In genomic region chr11:19738124-19738523, GRCh38 we compare ENCODE assay signal across 31 cellular contexts. TPM values are rescaled to one million over a fixed set of nuclear protein-coding genes. Genes with fewer than 3 reads are reported as not detected.
DNase-seq lines count a peak whose midpoint lies in the region; ATAC-seq, FAIRE-seq and TF ChIP-seq lines count a peak whose summit lies in the region.
"Had no signal": no experiment of that assay in that cellular context is flagged by ENCODE, and none has a peak within 500 bp of the region (broad histone marks: within the 10 kb centered on the region; RNA-seq: fewer than 3 reads in every experiment).

No MANE protein-coding gene starts in this region.

- DNase-seq in GM04504 (ENCODE audit: low read depth) (peak; percentile 23), NCI-H446 treated with DMSO at 0.1 percent for 48 hours (lab: John Stamatoyannopoulos, UW) (peak; percentile 95), bronchial epithelial cell (ENCODE audit: low read depth) (no peak), EL (no peak), glomerular visceral epithelial cell (ENCODE audit: extremely low spot score) (no peak)
- DNase-seq: activated CD4-positive, alpha-beta T cell treated with anti-CD3 and anti-CD28 coated beads for 1 hour; activated CD8-positive, alpha-beta T cell treated with anti-CD3 and anti-CD28 coated beads for 36 hours; activated naive CD4-positive, alpha-beta T cell treated with anti-CD3 and anti-CD28 coated beads, Interleukin-2, amount 50 U/mL, for 16 hours; CD8-positive, alpha-beta T cell; effector memory CD8-positive, alpha-beta T cell; H7; head of caudate nucleus; islet precursor cell; left lung; mesenchymal stem cell; MM.1S; NCI-H1105 treated with DMSO at 0.1 percent for 48 hours; NCI-H2081; Right ventricle myocardium superior; stimulated activated naive CD4-positive, alpha-beta T cell treated with Interleukin-2 at 50 U/mL for 16 hours; testis had no signal

- H3K4me3 ChIP-seq in bronchial epithelial cell (ENCODE audit: low read depth, low read length) (no peak overlapping the region), stomach smooth muscle (ENCODE audit: low read length in 2 of 2) (no peak overlapping the region)
- H3K4me3 ChIP-seq: left lung, right atrium auricular region, smooth muscle cell, testis, vagina had no signal

- H3K36me3 ChIP-seq in bronchial epithelial cell (ENCODE audit: control insufficient read depth, insufficient read depth, low read length) (no peaks in the 10 kb centered on the region), stomach smooth muscle (ENCODE audit: control insufficient read depth in 2 of 2, insufficient read depth in 2 of 2, low read length in 2 of 2) (no peaks in the 10 kb centered on the region)
- H3K36me3 ChIP-seq: left lung, right atrium auricular region, vagina had no signal

- peak overlapping the region; percentile 41 for H3K27ac ChIP-seq in stomach smooth muscle (ENCODE audit: low read length)
- H3K27ac ChIP-seq: KMS-11, left lung, parathyroid adenoma, right atrium auricular region, testis, vagina had no signal

- H3K9ac ChIP-seq in stomach smooth muscle (ENCODE audit: low read length in 2 of 2): peak overlapping the region in 1 of 2 donors; percentile 6
- H3K9ac ChIP-seq: KMS-11, parathyroid adenoma had no signal

- H3K9me3 ChIP-seq in stomach smooth muscle (ENCODE audit: control insufficient read depth in 2 of 2, low read length in 2 of 2): no peaks in the 10 kb centered on the region
- H3K9me3 ChIP-seq: left lung, right atrium auricular region, testis, vagina had no signal

- no peaks in the 10 kb centered on the region for H3K27me3 ChIP-seq in bronchial epithelial cell (ENCODE audit: control insufficient read depth, insufficient read depth, low read length)
- no peaks in the 10 kb centered on the region for H3K27me3 ChIP-seq in stomach smooth muscle (ENCODE audit: control insufficient read depth in 1 of 2, insufficient read depth in 2 of 2, low read length in 2 of 2)
- H3K27me3 ChIP-seq: left lung, right atrium auricular region, testis, vagina had no signal

- ATAC-seq in HG03159 (IDR thresholded peaks at IDR 0.05; ENCODE audit: unreplicated experiment) (no peak), GM18870 (IDR thresholded peaks at IDR 0.05; ENCODE audit: unreplicated experiment) (no peak)
- ATAC-seq: activated CD8-positive, alpha-beta T cell treated with anti-CD3 and anti-CD28 coated beads for 36 hours; activated T-helper 17 cell treated with anti-CD3 and anti-CD28 coated beads, Interleukin-2, amount 50 U/mL, for 72 hours; CD8-positive, alpha-beta T cell; effector memory CD8-positive, alpha-beta T cell; left lung had no signal

- no peak for TF ChIP-seq CTCF in bronchial epithelial cell (IDR thresholded peaks at IDR 0.05; ENCODE audit: insufficient read depth, low read length, severe bottlenecking)

- peak; percentile 7 for FAIRE-seq in bronchial epithelial cell (lab: Jason Lieb, UNC)
- FAIRE-seq: colon had no signal

- H3K4me1 ChIP-seq in stomach smooth muscle (ENCODE audit: control insufficient read depth, insufficient read depth, low read length): peaks cover 70% of the 10 kb centered on the region
- H3K4me1 ChIP-seq: parathyroid adenoma had no signal

RNA-seq across cellular contexts. Expression of gene NAV2, which starts 25.5 kb away (rescaled TPM):
- 11.1 and 14.1 TPM in 2 replicates for total RNA-seq in bronchial epithelial cell

Comparison
In these comparisons a context has a peak if more than half of its experiments do, and no peak if none do; other contexts are left out.
1. DNase-seq: peak in GM04504 (single experiment) and NCI-H446 treated with DMSO at 0.1 percent for 48 hours (single experiment); none in bronchial epithelial cell (single experiment), EL (single experiment) and glomerular visceral epithelial cell (single experiment).